ENCODE assay signal across 8 cellular contexts in the genomic region with DNA sequence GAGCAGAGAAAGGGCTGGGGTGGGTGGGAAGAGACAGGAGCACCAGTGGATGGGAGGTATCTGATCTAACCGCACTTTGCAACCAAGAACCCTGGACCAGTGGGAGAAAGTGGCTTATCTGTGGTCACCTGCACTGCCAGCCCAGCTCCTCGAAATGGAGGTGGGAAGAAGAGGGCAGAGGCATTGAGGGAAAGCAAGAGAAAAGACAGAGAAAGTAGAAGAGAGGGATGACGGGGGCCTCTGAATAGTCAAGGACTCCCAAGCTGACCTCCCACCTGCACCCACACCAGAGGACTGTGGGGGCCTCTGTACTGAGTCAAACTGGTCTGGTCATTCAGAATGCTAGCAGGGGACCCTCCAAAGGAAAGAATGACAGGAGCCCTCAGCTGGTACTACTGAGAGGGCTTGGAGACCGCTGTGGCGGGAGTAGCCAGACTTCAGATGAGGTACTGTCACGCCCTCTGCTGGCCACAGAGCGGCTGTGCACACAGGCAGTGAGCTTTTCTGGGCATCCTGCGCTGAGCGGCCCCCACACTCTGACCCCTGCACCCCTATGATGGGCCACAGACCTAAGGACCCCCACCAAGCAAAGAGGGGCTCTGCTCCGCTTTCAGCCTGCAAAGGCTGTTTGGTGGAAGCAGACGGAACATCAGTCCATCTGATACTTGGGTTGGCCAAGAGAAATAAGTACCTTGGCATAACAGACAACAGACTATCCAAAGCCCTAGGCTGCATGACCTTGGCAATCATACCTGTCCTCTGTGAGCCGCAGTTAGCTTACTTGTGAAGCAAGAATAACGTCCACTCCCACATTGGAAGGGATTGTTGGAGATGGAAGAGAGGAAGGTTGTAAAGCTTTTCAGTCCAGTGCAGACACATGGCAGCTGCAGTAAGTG.
DNase-seq lines count a peak whose midpoint lies in the region; ATAC-seq and TF ChIP-seq lines count a peak whose summit lies in the region.

No MANE protein-coding gene starts in this region.

- TF ChIP-seq CTCF in C4-2B (conservative IDR thresholded peaks at IDR 0.05) (peak; percentile 97), epithelial cell of proximal tubule (conservative IDR thresholded peaks at IDR 0.05; ENCODE audit: low read depth, low read length) (peak; percentile 92)

- ATAC-seq in HG03521 (IDR thresholded peaks at IDR 0.05; ENCODE audit: unreplicated experiment), result no peak

- H3K4me3 ChIP-seq in epithelial cell of proximal tubule (ENCODE audit: low read depth, low read length), result no peak overlapping the region

- DNase-seq in HCEC 1CT (peak; percentile 49), NCI-H748 (lab: John Stamatoyannopoulos, UW; ENCODE audit: unreplicated experiment) (peak; percentile 46), epithelial cell of proximal tubule (ENCODE audit: low read depth) (no peak), mucosa of gallbladder (ENCODE audit: low spot score) (peak; percentile 61)
- peak; percentile 14 for DNase-seq in activated CD8-positive, alpha-beta memory T cell treated with anti-CD3 and anti-CD28 coated beads, Interleukin-2, amount 50 U/mL, for 24 hours (ENCODE audit: extremely low read depth)
- peak; percentile 9 to 11 for DNase-seq in stimulated activated CD8-positive, alpha-beta memory T cell treated with anti-CD3 and anti-CD28 coated beads, Interleukin-4, amount 100 ng/mL, for 4 hours (ENCODE audit: low read depth in 2 of 2, low spot score in 1 of 2)

- no peak overlapping the region; the same call in 1 of the 2 replicates for H3K27ac ChIP-seq in C4-2B
